8 cellular contexts compared by ENCODE assay signal in the genomic region with DNA sequence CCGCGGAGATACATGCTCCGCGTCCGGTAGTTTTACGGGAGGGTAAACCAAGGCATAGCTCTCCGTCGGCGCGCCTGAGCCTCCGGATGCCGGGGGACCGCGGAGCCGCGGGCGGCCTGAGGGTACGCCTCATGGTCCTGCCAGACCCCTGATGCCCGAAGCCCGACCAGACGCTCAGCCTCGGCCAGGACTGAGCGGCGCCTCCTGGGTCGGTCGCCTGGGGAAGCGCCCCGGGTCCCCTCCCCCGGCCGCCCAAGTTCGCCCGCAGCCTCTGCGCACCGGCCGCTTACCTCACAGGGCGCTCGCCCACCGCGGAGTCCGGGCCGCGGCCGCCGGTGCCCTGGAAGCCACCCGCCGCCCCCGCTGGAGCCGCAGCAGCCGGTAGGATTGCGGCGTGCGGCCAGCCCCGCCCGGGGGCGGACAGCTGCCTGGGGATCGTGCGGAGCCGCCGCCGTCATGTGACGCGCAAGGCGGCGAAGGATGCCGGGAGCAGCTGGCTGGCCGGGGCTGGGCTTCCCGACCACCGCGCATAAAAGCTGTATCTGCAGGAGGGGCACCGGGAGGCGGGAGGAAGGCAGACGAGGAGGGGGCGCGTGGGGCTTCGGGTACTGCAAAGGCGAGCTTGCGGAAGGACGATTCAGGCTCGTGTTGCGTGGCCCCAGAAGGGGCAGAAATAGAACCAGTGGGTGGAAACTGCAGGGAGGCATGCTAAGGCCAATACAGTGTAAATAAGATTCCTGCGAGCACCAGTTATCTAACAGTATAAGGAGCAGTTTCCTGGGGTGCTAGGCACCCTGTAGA. TPM values are rescaled to one million over a fixed set of nuclear protein-coding genes. Genes with fewer than 3 reads are reported as not detected.
DNase-seq lines count a peak whose midpoint lies in the region; ATAC-seq and TF ChIP-seq lines count a peak whose summit lies in the region.

A gene with protein sequence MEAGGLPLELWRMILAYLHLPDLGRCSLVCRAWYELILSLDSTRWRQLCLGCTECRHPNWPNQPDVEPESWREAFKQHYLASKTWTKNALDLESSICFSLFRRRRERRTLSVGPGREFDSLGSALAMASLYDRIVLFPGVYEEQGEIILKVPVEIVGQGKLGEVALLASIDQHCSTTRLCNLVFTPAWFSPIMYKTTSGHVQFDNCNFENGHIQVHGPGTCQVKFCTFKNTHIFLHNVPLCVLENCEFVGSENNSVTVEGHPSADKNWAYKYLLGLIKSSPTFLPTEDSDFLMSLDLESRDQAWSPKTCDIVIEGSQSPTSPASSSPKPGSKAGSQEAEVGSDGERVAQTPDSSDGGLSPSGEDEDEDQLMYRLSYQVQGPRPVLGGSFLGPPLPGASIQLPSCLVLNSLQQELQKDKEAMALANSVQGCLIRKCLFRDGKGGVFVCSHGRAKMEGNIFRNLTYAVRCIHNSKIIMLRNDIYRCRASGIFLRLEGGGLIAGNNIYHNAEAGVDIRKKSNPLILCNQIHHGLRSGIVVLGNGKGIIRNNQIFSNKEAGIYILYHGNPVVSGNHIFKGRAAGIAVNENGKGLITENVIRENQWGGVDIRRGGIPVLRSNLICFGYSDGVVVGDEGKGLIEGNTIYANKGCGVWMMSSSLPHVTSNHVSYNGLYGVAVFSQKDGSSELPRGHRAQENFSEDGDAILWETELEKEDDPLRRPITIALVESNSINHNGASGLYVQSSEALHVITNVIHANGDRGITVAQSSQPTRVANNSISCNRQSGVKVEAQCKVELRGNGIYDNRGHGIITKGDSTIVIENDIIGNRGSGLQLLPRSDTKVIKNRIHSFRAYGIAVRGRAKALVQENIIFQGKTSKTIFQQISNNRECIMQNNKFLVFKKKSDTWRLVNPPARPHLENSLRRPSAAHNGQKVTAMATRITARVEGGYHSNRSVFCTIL (minus strand): TSS at position 460 of the 801 bp plus-strand sequence. CDS start 34,612 bp downstream, outside the sequence.

- peak within 1 kb of the TSS; percentile 81 for H3K4me3 Mint-ChIP-seq in activated T-helper 1 cell treated with anti-CD3 and anti-CD28 coated beads, Interleukin-12 subunit alpha, Interleukin-12 subunit beta, Interleukin-2, Interleukin-4 antibody, amounts not matched to agents 30 ng/mL and 10 ng/mL and 1 ng/mL, durations not matched to agents 14 hours and 24 hours and 36 hours

- 0 to 2% (median 1%) methylated on average over 18 to 81 of the region's 81 CpGs for WGBS in stomach, 5 donors

- peaks cover 31% of the 10 kb centered on the region for H3K4me1 Mint-ChIP-seq in activated T-helper 1 cell treated with anti-CD3 and anti-CD28 coated beads, Interleukin-12 subunit alpha, Interleukin-12 subunit beta, Interleukin-2, Interleukin-4 antibody, amounts not matched to agents 30 ng/mL and 10 ng/mL and 1 ng/mL, durations not matched to agents 14 hours and 24 hours and 36 hours (ENCODE audit: low read depth)

- H3K9ac ChIP-seq in mucosa of stomach (ENCODE audit: low read length) = peak within 1 kb of the TSS; percentile 47

- H3K36me3 Mint-ChIP-seq in activated T-helper 1 cell treated with anti-CD3 and anti-CD28 coated beads, Interleukin-12 subunit alpha, Interleukin-12 subunit beta, Interleukin-2, Interleukin-4 antibody, amounts not matched to agents 30 ng/mL and 10 ng/mL and 1 ng/mL, durations not matched to agents 14 hours and 24 hours and 36 hours (ENCODE audit: low read depth) = peaks cover 7% of the 10 kb centered on the region

- H3K27ac ChIP-seq in stomach = peak within 1 kb of the TSS; percentile 83 to 89 (median 86)

- no peak for TF ChIP-seq POLR2A in stomach (IDR thresholded peaks at IDR 0.05)

- no peaks in the 10 kb centered on the region for H3K9me3 Mint-ChIP-seq in activated T-helper 1 cell treated with anti-CD3 and anti-CD28 coated beads, Interleukin-12 subunit alpha, Interleukin-12 subunit beta, Interleukin-2, Interleukin-4 antibody, amounts not matched to agents 30 ng/mL and 10 ng/mL and 1 ng/mL, durations not matched to agents 14 hours and 24 hours and 36 hours

- H3K27me3 ChIP-seq in mucosa of stomach (ENCODE audit: control insufficient read depth, insufficient read depth, low read length) (no peaks in the 10 kb centered on the region), stomach (no peaks in the 10 kb centered on the region)

- TF ChIP-seq CTCF in stomach (IDR thresholded peaks at IDR 0.05) = no peak

- TF ChIP-seq EP300 in stomach (IDR thresholded peaks at IDR 0.05) = no peak

- intact Hi-C loops in activated T-helper 1 cell treated with anti-CD3 and anti-CD28 coated beads, Interleukin-12 subunit alpha, Interleukin-12 subunit beta, Interleukin-2, Interleukin-4 antibody, amounts not matched to agents 30 ng/mL and 10 ng/mL and 1 ng/mL, durations not matched to agents 14 hours and 24 hours and 36 hours (cut with micrococcal nuclease) = loop anchor here (2.0 kb wide), 1 partner anchor 17 kb away; a partner anchor contains a TSS
- intact Hi-C loops in stomach (cut with DNase I; ENCODE audit: low total_unique reads) = no loop called here

- H3K36me3 ChIP-seq in mucosa of stomach (ENCODE audit: control insufficient read depth, insufficient read depth, low read length) (no peaks in the 10 kb centered on the region), stomach (peaks cover 0 to 11% (median under 1%) of the 10 kb centered on the region in 4 donors)

- DNase-seq in AG08395 (ENCODE audit: low spot score) = peak; percentile 84
- peak; percentile 70 for DNase-seq in NCI-H748 treated with DMSO at 0.1 percent for 48 hours (lab: John Stamatoyannopoulos, UW)
- DNase-seq in activated T-helper 1 cell treated with anti-CD3 and anti-CD28 coated beads, Interleukin-12 subunit alpha, Interleukin-12 subunit beta, Interleukin-2, Interleukin-4 antibody, amounts not matched to agents 30 ng/mL and 10 ng/mL and 1 ng/mL, durations not matched to agents 14 hours and 24 hours and 36 hours (ENCODE audit: low spot score) = peak; percentile 55
- DNase-seq in fibroblast of gingiva (ENCODE audit: low read depth) = peak; percentile 63
- peak; percentile 67 for DNase-seq in stomach

- peak within 1 kb of the TSS; percentile 52 for H3K4me3 ChIP-seq in mucosa of stomach (ENCODE audit: low read length)
- H3K4me3 ChIP-seq in stomach = peak within 1 kb of the TSS; percentile 69 to 84 (median 75)

- peak within 1 kb of the TSS; percentile 68 for H3K27ac Mint-ChIP-seq in activated T-helper 1 cell treated with anti-CD3 and anti-CD28 coated beads, Interleukin-12 subunit alpha, Interleukin-12 subunit beta, Interleukin-2, Interleukin-4 antibody, amounts not matched to agents 30 ng/mL and 10 ng/mL and 1 ng/mL, durations not matched to agents 14 hours and 24 hours and 36 hours

- H3K4me1 ChIP-seq in mucosa of stomach (ENCODE audit: control insufficient read depth, insufficient read depth, low read length) = peaks cover 4% of the 10 kb centered on the region
- H3K4me1 ChIP-seq in stomach = peaks cover 0 to 39% (median 23%) of the 10 kb centered on the region in 4 donors

- H3K9me3 ChIP-seq in mucosa of stomach (ENCODE audit: control insufficient read depth, low read length) (no peaks in the 10 kb centered on the region), stomach (no peaks in the 10 kb centered on the region)

- ATAC-seq in GM18909 (IDR thresholded peaks at IDR 0.05; ENCODE audit: poor library complexity, unreplicated experiment) = peak; percentile 78
- peak; percentile 64 for ATAC-seq in HG03135 (IDR thresholded peaks at IDR 0.05; ENCODE audit: unreplicated experiment)

- H3K27me3 Mint-ChIP-seq in activated T-helper 1 cell treated with anti-CD3 and anti-CD28 coated beads, Interleukin-12 subunit alpha, Interleukin-12 subunit beta, Interleukin-2, Interleukin-4 antibody, amounts not matched to agents 30 ng/mL and 10 ng/mL and 1 ng/mL, durations not matched to agents 14 hours and 24 hours and 36 hours (ENCODE audit: insufficient read depth) = peaks cover 9% of the 10 kb centered on the region

RNA-seq across cellular contexts. Expression of the gene that starts here (rescaled TPM):
- 2.3 and 2.9 TPM in 2 replicates for total RNA-seq in activated T-helper 1 cell treated with anti-CD3 and anti-CD28 coated beads, Interleukin-12 subunit alpha, Interleukin-12 subunit beta, Interleukin-2, Interleukin-4 antibody, amounts not matched to agents 30 ng/mL and 10 ng/mL and 1 ng/mL, durations not matched to agents 14 hours and 24 hours and 36 hours
- total RNA-seq in stomach = 1 to 10 TPM in 3 of 5 donors, under 1 TPM in 2; 0.43 to 6.2 (median 2.9) TPM
- 1 to 10 TPM in 2 of 3 donors, under 1 TPM in 1; 0.61 to 2.2 (median 1.9) TPM for polyA plus RNA-seq in stomach

Comparison
In these comparisons a context has a peak if more than half of its experiments do, and no peak if none do; other contexts are left out.
1. Peak in every context shown above with its lines: DNase-seq, ATAC-seq, H3K4me3 ChIP-seq and H3K27ac ChIP-seq.